In genomic region chr22:36586250-36586649, GRCh38 we compare ENCODE assay signal across 1 cellular context.
TF ChIP-seq lines count a peak whose summit lies in the region.

No MANE protein-coding gene starts in this region.

TF ChIP-seq in IMR-90, 13 proteins besides CTCF, POLR2A, EP300 and RAD21:
- no peak for TF ChIP-seq CEBPB (IDR thresholded peaks at IDR 0.05; ENCODE audit: low read depth, low read length)
- no peak for TF ChIP-seq ELK1 (IDR thresholded peaks at IDR 0.05; ENCODE audit: borderline replicate concordance, low read depth, low read length)
- no peak for TF ChIP-seq SMC3 (IDR thresholded peaks at IDR 0.05; ENCODE audit: low read depth, low read length)
- TF ChIP-seq FOS (IDR thresholded peaks at IDR 0.05; ENCODE audit: low read depth, low read length): no peak
- no peak for TF ChIP-seq RFX5 (IDR thresholded peaks at IDR 0.05; ENCODE audit: low read depth, low read length)
- no peak for TF ChIP-seq MXI1 (IDR thresholded peaks at IDR 0.05; ENCODE audit: borderline replicate concordance, low read depth, low read length)
- no peak for TF ChIP-seq NFE2L2 (IDR thresholded peaks at IDR 0.05; ENCODE audit: low read depth, low read length)
- no peak for TF ChIP-seq CHD1 (IDR thresholded peaks at IDR 0.05; ENCODE audit: low read depth, low read length)
- TF ChIP-seq BHLHE40 (IDR thresholded peaks at IDR 0.05; ENCODE audit: low read depth, low read length): no peak
- TF ChIP-seq RCOR1 (IDR thresholded peaks at IDR 0.05; ENCODE audit: insufficient replicate concordance, low read length): no peak
- TF ChIP-seq MAZ (IDR thresholded peaks at IDR 0.05; ENCODE audit: borderline replicate concordance, low read depth, low read length): no peak
- no peak for TF ChIP-seq USF2 (IDR thresholded peaks at IDR 0.05; ENCODE audit: low read depth, low read length)
